1 cellular context compared by ENCODE assay signal in the genomic region with DNA sequence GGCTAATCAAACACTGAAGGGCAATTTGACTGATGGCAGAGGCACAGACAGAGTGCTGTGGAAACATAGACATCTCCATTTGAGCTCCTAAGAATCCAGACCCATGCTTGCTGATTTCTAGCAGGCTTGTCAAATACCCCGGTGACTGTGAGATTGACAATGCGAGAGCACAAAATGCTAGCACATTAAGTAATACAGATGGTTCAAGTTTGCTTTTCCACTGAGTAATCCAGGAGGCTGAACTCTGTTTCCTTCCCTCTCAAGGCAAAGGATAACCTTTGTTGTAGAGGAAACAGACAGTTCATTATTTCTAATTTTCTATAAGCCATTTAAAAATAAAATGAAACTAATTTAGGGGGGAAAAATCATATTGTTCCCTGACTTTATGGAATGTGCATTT.
TF ChIP-seq lines count a peak whose summit lies in the region.

No MANE protein-coding gene starts in this region.

TF ChIP-seq in HepG2, 621 proteins besides CTCF, POLR2A, EP300 and RAD21 (continued from another document):
- TF ChIP-seq, protein P1, sequence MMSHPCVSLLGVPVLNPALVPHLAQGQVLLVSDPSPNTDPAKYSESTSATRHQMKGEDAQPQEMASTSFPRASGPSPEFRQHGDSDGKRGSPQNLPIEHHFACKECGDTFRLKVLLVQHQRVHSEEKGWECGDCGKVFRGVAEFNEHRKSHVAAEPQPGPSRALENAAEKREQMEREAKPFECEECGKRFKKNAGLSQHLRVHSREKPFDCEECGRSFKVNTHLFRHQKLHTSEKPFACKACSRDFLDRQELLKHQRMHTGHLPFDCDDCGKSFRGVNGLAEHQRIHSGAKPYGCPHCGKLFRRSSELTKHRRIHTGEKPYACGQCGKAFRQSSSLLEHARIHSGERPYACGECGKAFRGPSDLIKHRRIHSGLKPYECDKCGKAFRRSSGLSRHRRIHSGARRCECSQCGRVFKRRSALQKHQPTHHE (CRISPR knock-in tag; IDR thresholded peaks at IDR 0.05; ENCODE audit: borderline replicate concordance) = no peak
- TF ChIP-seq XRCC5 (optimal IDR thresholded peaks at IDR 0.05; ENCODE audit: low read length) = no peak
- TF ChIP-seq, protein P2, sequence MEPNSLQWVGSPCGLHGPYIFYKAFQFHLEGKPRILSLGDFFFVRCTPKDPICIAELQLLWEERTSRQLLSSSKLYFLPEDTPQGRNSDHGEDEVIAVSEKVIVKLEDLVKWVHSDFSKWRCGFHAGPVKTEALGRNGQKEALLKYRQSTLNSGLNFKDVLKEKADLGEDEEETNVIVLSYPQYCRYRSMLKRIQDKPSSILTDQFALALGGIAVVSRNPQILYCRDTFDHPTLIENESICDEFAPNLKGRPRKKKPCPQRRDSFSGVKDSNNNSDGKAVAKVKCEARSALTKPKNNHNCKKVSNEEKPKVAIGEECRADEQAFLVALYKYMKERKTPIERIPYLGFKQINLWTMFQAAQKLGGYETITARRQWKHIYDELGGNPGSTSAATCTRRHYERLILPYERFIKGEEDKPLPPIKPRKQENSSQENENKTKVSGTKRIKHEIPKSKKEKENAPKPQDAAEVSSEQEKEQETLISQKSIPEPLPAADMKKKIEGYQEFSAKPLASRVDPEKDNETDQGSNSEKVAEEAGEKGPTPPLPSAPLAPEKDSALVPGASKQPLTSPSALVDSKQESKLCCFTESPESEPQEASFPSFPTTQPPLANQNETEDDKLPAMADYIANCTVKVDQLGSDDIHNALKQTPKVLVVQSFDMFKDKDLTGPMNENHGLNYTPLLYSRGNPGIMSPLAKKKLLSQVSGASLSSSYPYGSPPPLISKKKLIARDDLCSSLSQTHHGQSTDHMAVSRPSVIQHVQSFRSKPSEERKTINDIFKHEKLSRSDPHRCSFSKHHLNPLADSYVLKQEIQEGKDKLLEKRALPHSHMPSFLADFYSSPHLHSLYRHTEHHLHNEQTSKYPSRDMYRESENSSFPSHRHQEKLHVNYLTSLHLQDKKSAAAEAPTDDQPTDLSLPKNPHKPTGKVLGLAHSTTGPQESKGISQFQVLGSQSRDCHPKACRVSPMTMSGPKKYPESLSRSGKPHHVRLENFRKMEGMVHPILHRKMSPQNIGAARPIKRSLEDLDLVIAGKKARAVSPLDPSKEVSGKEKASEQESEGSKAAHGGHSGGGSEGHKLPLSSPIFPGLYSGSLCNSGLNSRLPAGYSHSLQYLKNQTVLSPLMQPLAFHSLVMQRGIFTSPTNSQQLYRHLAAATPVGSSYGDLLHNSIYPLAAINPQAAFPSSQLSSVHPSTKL (CRISPR knock-in tag; IDR thresholded peaks at IDR 0.05) = peak; percentile 37; the same call in 1 of the 2 replicates
- no peak for TF ChIP-seq NFKBIZ (CRISPR knock-in tag; IDR thresholded peaks at IDR 0.05)
- no peak for TF ChIP-seq ZBTB38 (CRISPR knock-in tag; IDR thresholded peaks at IDR 0.05)
- no peak for TF ChIP-seq ZNF788 (CRISPR knock-in tag; IDR thresholded peaks at IDR 0.05; ENCODE audit: borderline replicate concordance)
- TF ChIP-seq, protein P3, sequence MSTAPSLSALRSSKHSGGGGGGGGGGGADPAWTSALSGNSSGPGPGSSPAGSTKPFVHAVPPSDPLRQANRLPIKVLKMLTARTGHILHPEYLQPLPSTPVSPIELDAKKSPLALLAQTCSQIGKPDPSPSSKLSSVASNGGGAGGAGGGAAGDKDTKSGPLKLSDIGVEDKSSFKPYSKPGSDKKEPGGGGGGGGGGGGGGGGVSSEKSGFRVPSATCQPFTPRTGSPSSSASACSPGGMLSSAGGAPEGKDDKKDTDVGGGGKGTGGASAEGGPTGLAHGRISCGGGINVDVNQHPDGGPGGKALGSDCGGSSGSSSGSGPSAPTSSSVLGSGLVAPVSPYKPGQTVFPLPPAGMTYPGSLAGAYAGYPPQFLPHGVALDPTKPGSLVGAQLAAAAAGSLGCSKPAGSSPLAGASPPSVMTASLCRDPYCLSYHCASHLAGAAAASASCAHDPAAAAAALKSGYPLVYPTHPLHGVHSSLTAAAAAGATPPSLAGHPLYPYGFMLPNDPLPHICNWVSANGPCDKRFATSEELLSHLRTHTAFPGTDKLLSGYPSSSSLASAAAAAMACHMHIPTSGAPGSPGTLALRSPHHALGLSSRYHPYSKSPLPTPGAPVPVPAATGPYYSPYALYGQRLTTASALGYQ (CRISPR knock-in tag; IDR thresholded peaks at IDR 0.05) = no peak
- TF ChIP-seq, protein P4, sequence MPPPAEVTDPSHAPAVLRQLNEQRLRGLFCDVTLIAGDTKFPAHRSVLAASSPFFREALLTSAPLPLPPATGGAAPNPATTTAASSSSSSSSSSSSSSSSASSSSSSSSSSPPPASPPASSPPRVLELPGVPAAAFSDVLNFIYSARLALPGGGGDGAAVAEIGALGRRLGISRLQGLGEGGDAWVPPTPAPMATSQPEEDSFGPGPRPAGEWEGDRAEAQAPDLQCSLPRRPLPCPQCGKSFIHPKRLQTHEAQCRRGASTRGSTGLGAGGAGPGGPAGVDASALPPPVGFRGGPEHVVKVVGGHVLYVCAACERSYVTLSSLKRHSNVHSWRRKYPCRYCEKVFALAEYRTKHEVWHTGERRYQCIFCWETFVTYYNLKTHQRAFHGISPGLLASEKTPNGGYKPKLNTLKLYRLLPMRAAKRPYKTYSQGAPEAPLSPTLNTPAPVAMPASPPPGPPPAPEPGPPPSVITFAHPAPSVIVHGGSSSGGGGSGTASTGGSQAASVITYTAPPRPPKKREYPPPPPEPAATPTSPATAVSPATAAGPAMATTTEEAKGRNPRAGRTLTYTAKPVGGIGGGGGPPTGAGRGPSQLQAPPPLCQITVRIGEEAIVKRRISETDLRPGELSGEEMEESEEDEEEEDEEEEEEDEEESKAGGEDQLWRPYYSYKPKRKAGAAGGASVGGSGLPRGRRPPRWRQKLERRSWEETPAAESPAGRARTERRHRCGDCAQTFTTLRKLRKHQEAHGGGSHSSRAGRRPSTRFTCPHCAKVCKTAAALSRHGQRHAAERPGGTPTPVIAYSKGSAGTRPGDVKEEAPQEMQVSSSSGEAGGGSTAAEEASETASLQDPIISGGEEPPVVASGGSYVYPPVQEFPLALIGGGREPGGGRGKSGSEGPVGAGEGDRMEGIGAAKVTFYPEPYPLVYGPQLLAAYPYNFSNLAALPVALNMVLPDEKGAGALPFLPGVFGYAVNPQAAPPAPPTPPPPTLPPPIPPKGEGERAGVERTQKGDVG (CRISPR knock-in tag; IDR thresholded peaks at IDR 0.05; ENCODE audit: borderline replicate concordance) = no peak
- no peak for TF ChIP-seq ZNF331 (CRISPR knock-in tag; IDR thresholded peaks at IDR 0.05)
- no peak for TF ChIP-seq MED8 (CRISPR knock-in tag; IDR thresholded peaks at IDR 0.05; ENCODE audit: insufficient replicate concordance)
- TF ChIP-seq DPF2 (CRISPR knock-in tag; IDR thresholded peaks at IDR 0.05; ENCODE audit: borderline replicate concordance, low read depth) = no peak
- no peak for TF ChIP-seq ZNF614 (CRISPR knock-in tag; IDR thresholded peaks at IDR 0.05; ENCODE audit: borderline replicate concordance)
- no peak for TF ChIP-seq SIX1 (CRISPR knock-in tag; IDR thresholded peaks at IDR 0.05; ENCODE audit: borderline replicate concordance)
- no peak for TF ChIP-seq ZNF792 (CRISPR knock-in tag; IDR thresholded peaks at IDR 0.05)
- no peak for TF ChIP-seq ZNF558 (CRISPR knock-in tag; IDR thresholded peaks at IDR 0.05; ENCODE audit: borderline replicate concordance)
- no peak for TF ChIP-seq HMG20A (CRISPR knock-in tag; IDR thresholded peaks at IDR 0.05; ENCODE audit: borderline replicate concordance)
- TF ChIP-seq HOXA3 (CRISPR knock-in tag; IDR thresholded peaks at IDR 0.05) = no peak
- TF ChIP-seq ETV5 (CRISPR knock-in tag; IDR thresholded peaks at IDR 0.05; ENCODE audit: borderline replicate concordance) = peak; percentile 23; the same call in 1 of the 2 replicates
- TF ChIP-seq, protein P5, sequence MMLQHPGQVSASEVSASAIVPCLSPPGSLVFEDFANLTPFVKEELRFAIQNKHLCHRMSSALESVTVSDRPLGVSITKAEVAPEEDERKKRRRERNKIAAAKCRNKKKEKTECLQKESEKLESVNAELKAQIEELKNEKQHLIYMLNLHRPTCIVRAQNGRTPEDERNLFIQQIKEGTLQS (CRISPR knock-in tag; IDR thresholded peaks at IDR 0.05) = peak; percentile 23; the same call in 1 of the 2 replicates
- no peak for TF ChIP-seq ZNF775 (CRISPR knock-in tag; IDR thresholded peaks at IDR 0.05; ENCODE audit: borderline replicate concordance)
- no peak for TF ChIP-seq ZNF335 (CRISPR knock-in tag; IDR thresholded peaks at IDR 0.05)
- no peak for TF ChIP-seq ZBTB20 (CRISPR knock-in tag; IDR thresholded peaks at IDR 0.05; ENCODE audit: borderline replicate concordance, low read depth)
- TF ChIP-seq CBX5 (CRISPR knock-in tag; IDR thresholded peaks at IDR 0.05; ENCODE audit: borderline replicate concordance) = no peak
- TF ChIP-seq, protein P6, sequence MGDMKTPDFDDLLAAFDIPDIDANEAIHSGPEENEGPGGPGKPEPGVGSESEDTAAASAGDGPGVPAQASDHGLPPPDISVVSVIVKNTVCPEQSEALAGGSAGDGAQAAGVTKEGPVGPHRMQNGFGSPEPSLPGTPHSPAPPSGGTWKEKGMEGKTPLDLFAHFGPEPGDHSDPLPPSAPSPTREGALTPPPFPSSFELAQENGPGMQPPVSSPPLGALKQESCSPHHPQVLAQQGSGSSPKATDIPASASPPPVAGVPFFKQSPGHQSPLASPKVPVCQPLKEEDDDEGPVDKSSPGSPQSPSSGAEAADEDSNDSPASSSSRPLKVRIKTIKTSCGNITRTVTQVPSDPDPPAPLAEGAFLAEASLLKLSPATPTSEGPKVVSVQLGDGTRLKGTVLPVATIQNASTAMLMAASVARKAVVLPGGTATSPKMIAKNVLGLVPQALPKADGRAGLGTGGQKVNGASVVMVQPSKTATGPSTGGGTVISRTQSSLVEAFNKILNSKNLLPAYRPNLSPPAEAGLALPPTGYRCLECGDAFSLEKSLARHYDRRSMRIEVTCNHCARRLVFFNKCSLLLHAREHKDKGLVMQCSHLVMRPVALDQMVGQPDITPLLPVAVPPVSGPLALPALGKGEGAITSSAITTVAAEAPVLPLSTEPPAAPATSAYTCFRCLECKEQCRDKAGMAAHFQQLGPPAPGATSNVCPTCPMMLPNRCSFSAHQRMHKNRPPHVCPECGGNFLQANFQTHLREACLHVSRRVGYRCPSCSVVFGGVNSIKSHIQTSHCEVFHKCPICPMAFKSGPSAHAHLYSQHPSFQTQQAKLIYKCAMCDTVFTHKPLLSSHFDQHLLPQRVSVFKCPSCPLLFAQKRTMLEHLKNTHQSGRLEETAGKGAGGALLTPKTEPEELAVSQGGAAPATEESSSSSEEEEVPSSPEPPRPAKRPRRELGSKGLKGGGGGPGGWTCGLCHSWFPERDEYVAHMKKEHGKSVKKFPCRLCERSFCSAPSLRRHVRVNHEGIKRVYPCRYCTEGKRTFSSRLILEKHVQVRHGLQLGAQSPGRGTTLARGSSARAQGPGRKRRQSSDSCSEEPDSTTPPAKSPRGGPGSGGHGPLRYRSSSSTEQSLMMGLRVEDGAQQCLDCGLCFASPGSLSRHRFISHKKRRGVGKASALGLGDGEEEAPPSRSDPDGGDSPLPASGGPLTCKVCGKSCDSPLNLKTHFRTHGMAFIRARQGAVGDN (CRISPR knock-in tag; IDR thresholded peaks at IDR 0.05) = no peak
- no peak for TF ChIP-seq ZNF598 (CRISPR knock-in tag; IDR thresholded peaks at IDR 0.05; ENCODE audit: borderline replicate concordance)
- no peak for TF ChIP-seq ZC3H13 (CRISPR knock-in tag; IDR thresholded peaks at IDR 0.05)
- TF ChIP-seq ZNF720 (CRISPR knock-in tag; IDR thresholded peaks at IDR 0.05) = no peak
- no peak for TF ChIP-seq FOXA1 (IDR thresholded peaks at IDR 0.05)
- 0 out of 2 replicates have a peak, but pooled peaks have one; percentile 24 for TF ChIP-seq FOXA1 (CRISPR knock-in tag; IDR thresholded peaks at IDR 0.05)
TF ChIP-seq in HepG2: peak in this region for 13.
